In the genomic region with DNA sequence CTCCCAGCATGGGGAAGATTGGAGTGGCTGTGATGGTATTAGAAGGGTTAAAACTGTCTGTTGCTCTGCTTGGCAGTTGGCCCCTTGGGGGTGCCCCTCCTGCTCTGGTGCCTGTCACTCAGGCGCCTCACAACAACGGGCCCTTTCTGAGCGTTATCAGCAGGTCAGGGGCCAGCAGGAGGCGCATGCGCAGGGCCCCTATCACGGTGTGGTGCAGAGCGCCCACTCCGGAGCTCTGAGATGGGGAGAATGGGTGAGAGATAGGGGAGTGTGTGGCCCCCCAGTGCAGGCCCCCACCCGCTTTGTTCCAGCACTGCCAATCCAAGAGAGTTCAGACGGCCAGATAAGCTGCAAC, we compare ENCODE assay signal across 18 cellular contexts. TPM values are rescaled to one million over a fixed set of nuclear protein-coding genes. Genes with fewer than 3 reads are reported as not detected.
DNase-seq lines count a peak whose midpoint lies in the region; ATAC-seq and TF ChIP-seq lines count a peak whose summit lies in the region.
"Had no signal": no experiment of that assay in that cellular context is flagged by ENCODE, and none has a peak within 500 bp of the region (broad histone marks: within the 10 kb centered on the region; RNA-seq: fewer than 3 reads in every experiment).

No MANE protein-coding gene starts in this region.

- H3K27me3 ChIP-seq in BE2C (no peaks in the 10 kb centered on the region), neuronal stem cell (ENCODE audit: control insufficient read depth in 3 of 3, insufficient read depth in 3 of 3, low read depth in 1 of 3, low read length in 3 of 3) (no peaks in the 10 kb centered on the region), smooth muscle cell (ENCODE audit: low read depth) (no peaks in the 10 kb centered on the region)
- H3K27me3 ChIP-seq: SJSA1 had no signal

- H2BK120ac ChIP-seq in neuronal stem cell (ENCODE audit: low read depth, low read length) = no peak overlapping the region

- H4K20me1 ChIP-seq in smooth muscle cell (ENCODE audit: low read depth) = peaks cover 10% of the 10 kb centered on the region

- H3F3A ChIP-seq in smooth muscle cell (ENCODE audit: low read depth) = no peaks in the 10 kb centered on the region

- peak overlapping the region; percentile 52 for H3K23ac ChIP-seq in neuronal stem cell (ENCODE audit: low read depth, low read length, poor library complexity)

- H3K79me2 ChIP-seq in smooth muscle cell (ENCODE audit: low read depth) = no peaks in the 10 kb centered on the region

- H3K4ac ChIP-seq in neuronal stem cell (ENCODE audit: low read length) = no peak overlapping the region

- H3K9me3 ChIP-seq in BE2C (no peaks in the 10 kb centered on the region), neuronal stem cell (replicated peaks in 1 of 2; ENCODE audit: control insufficient read depth in 2 of 2, insufficient read depth in 1 of 2, low read depth in 1 of 2, low read length in 2 of 2) (no peaks in the 10 kb centered on the region), smooth muscle cell (replicated peaks; ENCODE audit: low read depth) (no peaks in the 10 kb centered on the region)
- H3K9me3 ChIP-seq: SJSA1 had no signal

- no peaks in the 10 kb centered on the region for H3K79me1 ChIP-seq in neuronal stem cell (ENCODE audit: low read depth, low read length)

- H2AK5ac ChIP-seq in neuronal stem cell (ENCODE audit: low read depth, low read length) = no peak overlapping the region

- H3K4me3 ChIP-seq in BE2C (ENCODE audit: low read depth, low read length) (no peak overlapping the region), neuronal stem cell (ENCODE audit: low read length in 2 of 2) (no peak overlapping the region), smooth muscle cell (no peak overlapping the region)
- H3K4me3 ChIP-seq: SJSA1 had no signal

- no peak overlapping the region for H3K4me2 ChIP-seq in neuronal stem cell (ENCODE audit: insufficient read depth, low read length, poor library complexity, severe bottlenecking)
- no peak overlapping the region for H3K4me2 ChIP-seq in smooth muscle cell
- H3K4me2 ChIP-seq: KMS-11 had no signal

- H3K9ac ChIP-seq in neuronal stem cell (ENCODE audit: low read depth, low read length, poor library complexity) (peak overlapping the region; percentile 46), smooth muscle cell (ENCODE audit: low read depth) (no peak overlapping the region)
- H3K9ac ChIP-seq: KMS-11 had no signal

- H3K4me1 ChIP-seq in BE2C (peaks cover 10% of the 10 kb centered on the region; the same call in 1 of the 2 replicates), neuronal stem cell (ENCODE audit: control insufficient read depth in 2 of 2, insufficient read depth in 1 of 2, low read depth in 1 of 2, low read length in 2 of 2) (peaks cover 0 to 20% of the 10 kb centered on the region in 2 donors), smooth muscle cell (ENCODE audit: low read depth) (peaks cover 14% of the 10 kb centered on the region)
- H3K4me1 ChIP-seq: SJSA1 had no signal

- H3K27ac ChIP-seq in neuronal stem cell (replicated peaks; ENCODE audit: low read length) (no peak overlapping the region), smooth muscle cell (ENCODE audit: low read depth) (no peak overlapping the region)
- H3K27ac ChIP-seq: HL-60, KMS-11, SJSA1 had no signal

- H2AFZ ChIP-seq in neuronal stem cell (ENCODE audit: low read length) (no peak overlapping the region), smooth muscle cell (ENCODE audit: low read depth) (no peak overlapping the region)

- DNase-seq in BE2C = peak; percentile 37
- peak; percentile 48 for DNase-seq in NCI-H1694 treated with DMSO at 0.1 percent for 48 hours (lab: John Stamatoyannopoulos, UW)
- peak; percentile 55 for DNase-seq in Right ventricle myocardium superior
- no peak for DNase-seq in neuronal stem cell (ENCODE audit: low spot score)
- DNase-seq in activated CD4-positive, CD25-positive, alpha-beta regulatory T cell (lab: John Stamatoyannopoulos, UW) = no peak
- DNase-seq in smooth muscle cell (lab: John Stamatoyannopoulos, UW; ENCODE audit: unreplicated experiment) = no peak
- DNase-seq in AG08396 (ENCODE audit: low spot score) = no peak
- DNase-seq: activated CD4-positive, alpha-beta T cell treated with anti-CD3 and anti-CD28 coated beads for 36 hours; COR-L47; GDM1; mesendoderm; NCI-H1417; stimulated activated naive B cell treated with anti-CD40 and anti-IgM and Interleukin-4, amounts not matched to agents 10 μg/mL and 1 μg/mL and 100 μg/mL, for 72 hours had no signal

- no peak overlapping the region for H2BK12ac ChIP-seq in neuronal stem cell (ENCODE audit: low read length)

- ATAC-seq in Right ventricle myocardium superior (ENCODE audit: poor library complexity) = peak; percentile 56
- ATAC-seq in HG03439 (IDR thresholded peaks at IDR 0.05; ENCODE audit: unreplicated experiment) = no peak
- ATAC-seq: activated CD4-positive, alpha-beta T cell treated with anti-CD3 and anti-CD28 coated beads for 36 hours; stimulated activated naive B cell treated with anti-CD40 and anti-IgM and Interleukin-4, amounts not matched to agents 10 μg/mL and 1 μg/mL and 100 μg/mL, for 72 hours had no signal

- WGBS in neuronal stem cell (ENCODE audit: extremely low coverage in 2 of 2, insufficient read length in 2 of 2, insufficient replicate concordance in 1 of 2), 2 donors = no CpG with 5 or more reads among the region's 10 CpGs
- WGBS in smooth muscle cell (ENCODE audit: low lambda C conversion rate) = 76% methylated on average over 10 of the region's 10 CpGs

- 0 out of 2 replicates have a peak, but pooled peaks have one; percentile 2 for TF ChIP-seq CTCF in BE2C (IDR thresholded peaks at IDR 0.05; ENCODE audit: low read depth, low read length)
- no peak for TF ChIP-seq CTCF in smooth muscle cell (IDR thresholded peaks at IDR 0.05; ENCODE audit: borderline replicate concordance, insufficient read depth, poor library complexity, severe bottlenecking)

- no peak overlapping the region for H4K91ac ChIP-seq in neuronal stem cell (ENCODE audit: low read depth, low read length, poor library complexity)

- intact Hi-C loops in Right ventricle myocardium superior (cut with DNase I) = no loop called here

- H3K14ac ChIP-seq in neuronal stem cell (ENCODE audit: low read length) = no peak overlapping the region

- H4K8ac ChIP-seq in neuronal stem cell (ENCODE audit: low read depth, low read length) = no peak overlapping the region

- H3K18ac ChIP-seq in neuronal stem cell (ENCODE audit: low read length) = peak overlapping the region; percentile 36

- H3K36me3 ChIP-seq in BE2C = peaks cover 41% of the 10 kb centered on the region
- H3K36me3 ChIP-seq in neuronal stem cell (replicated peaks in 1 of 2; ENCODE audit: control insufficient read depth in 2 of 2, insufficient read depth in 2 of 2, low read length in 2 of 2) = peaks cover 23 to 69% of the 10 kb centered on the region in 2 donors
- H3K36me3 ChIP-seq in smooth muscle cell (ENCODE audit: low read depth) = no peaks in the 10 kb centered on the region

- H2BK5ac ChIP-seq in neuronal stem cell (ENCODE audit: low read length) = no peak overlapping the region

- H2BK15ac ChIP-seq in neuronal stem cell (ENCODE audit: low read length) = no peak overlapping the region

RNA-seq across cellular contexts. Expression of gene GBX1, which starts 24.8 kb away (rescaled TPM):
- polyA plus RNA-seq in BE2C (2012; ENCODE audit: insufficient read depth, insufficient read length, low read depth) = not detected
- 2.7 TPM for total RNA-seq in Right ventricle myocardium superior
- 0.10 TPM for polyA plus RNA-seq in neuronal stem cell (2013, experiment 1 of 2)
- 0.07 TPM for polyA plus RNA-seq in neuronal stem cell (2013, experiment 2 of 2)
- not detected in 2 replicates for total RNA-seq in smooth muscle cell
- polyA plus RNA-seq in smooth muscle cell = not detected in 2 replicates
- total RNA-seq: NCI-H460, SJSA1 had no signal

RNA-seq across cellular contexts. Expression of gene ASB10, which starts 44.4 kb away (rescaled TPM):
- not detected for polyA plus RNA-seq in BE2C (2012; ENCODE audit: insufficient read depth, insufficient read length, low read depth)
- total RNA-seq in Right ventricle myocardium superior (42.6 TPM), smooth muscle cell (not detected in 2 replicates)
- polyA plus RNA-seq in neuronal stem cell (2013, experiment 1 of 2) = not detected
- polyA plus RNA-seq in neuronal stem cell (2013, experiment 2 of 2) = not detected
- not detected in 2 replicates for polyA plus RNA-seq in smooth muscle cell
- total RNA-seq: activated CD4-positive, alpha-beta T cell treated with anti-CD3 and anti-CD28 coated beads for 36 hours; NCI-H460; SJSA1 had no signal

RNA-seq across cellular contexts. Expression of gene AGAP3, which starts 56.4 kb away (rescaled TPM):
- polyA plus RNA-seq in BE2C (2012; ENCODE audit: insufficient read depth, insufficient read length, low read depth) = 220 TPM
- 62.7 TPM for total RNA-seq in Right ventricle myocardium superior
- 45.7 TPM for polyA plus RNA-seq in neuronal stem cell (2013, experiment 1 of 2)
- 45.5 TPM for polyA plus RNA-seq in neuronal stem cell (2013, experiment 2 of 2)
- 27.2 and 29.8 TPM in 2 replicates for total RNA-seq in smooth muscle cell
- 51.4 and 87.3 TPM in 2 replicates for polyA plus RNA-seq in smooth muscle cell

RNA-seq across cellular contexts. Expression of gene TMUB1, which starts 59.4 kb away (rescaled TPM):
- 203 TPM for polyA plus RNA-seq in BE2C (2012; ENCODE audit: insufficient read depth, insufficient read length, low read depth)
- total RNA-seq in Right ventricle myocardium superior (33.9 TPM), smooth muscle cell (30.3 and 35.9 TPM in 2 replicates)
- 45.7 TPM for polyA plus RNA-seq in neuronal stem cell (2013, experiment 1 of 2)
- polyA plus RNA-seq in neuronal stem cell (2013, experiment 2 of 2) = 44.8 TPM
- 69.8 and 70.4 TPM in 2 replicates for polyA plus RNA-seq in smooth muscle cell

Comparison
In these comparisons a context has a peak if more than half of its experiments do, and no peak if none do; other contexts are left out.
1. DNase-seq: peak in BE2C (single experiment), NCI-H1694 treated with DMSO at 0.1 percent for 48 hours (single experiment) and Right ventricle myocardium superior (single experiment); none in neuronal stem cell (single experiment), activated CD4-positive, CD25-positive, alpha-beta regulatory T cell (0 of 4), smooth muscle cell (single experiment) and AG08396 (single experiment).
2. RNA of gene ASB10, which starts 44.4 kb away (total RNA-seq): 42.6 TPM in Right ventricle myocardium superior (single experiment); not detected in smooth muscle cell; every median in the first group is over 10 times any median in the second.